Comparison of ENCODE assay signal across 10 cellular contexts in genomic region chr1:148315081-148315811, GRCh38.
DNase-seq lines count a peak whose midpoint lies in the region; ATAC-seq, FAIRE-seq and TF ChIP-seq lines count a peak whose summit lies in the region.
"Had no signal": no experiment of that assay in that cellular context is flagged by ENCODE, and none has a peak within 500 bp of the region (broad histone marks: within the 10 kb centered on the region; RNA-seq: fewer than 3 reads in every experiment).

No MANE protein-coding gene starts in this region.

- dilution Hi-C loops in keratinocyte (cut with MboI; ENCODE audit: extremely low pct_ligation_motif_present, low sequenced_read_pairs) = no loop called here

- in situ Hi-C loops in transverse colon (cut with MboI; ENCODE audit: low pct_ligation_motif_present in 1 of 4, low pct_unique_long_range_greater_than_20kb in 1 of 4, low sequenced_read_pairs in 3 of 4) = no loop called here

- DNase-seq in HT1080 (ENCODE audit: low read depth) = peak; percentile 85
- DNase-seq in keratinocyte (ENCODE audit: low read depth, low spot score) = no peak
- no peak for DNase-seq in transverse colon
- DNase-seq in hippocampal formation (lab: John Stamatoyannopoulos, UW) = no peak
- no peak for DNase-seq in kidney

- H3K27me3 ChIP-seq in keratinocyte (ENCODE audit: control insufficient read depth, extremely low read depth, insufficient read depth, low read length) (peaks cover 33% of the 10 kb centered on the region), transverse colon (peaks cover 60% of the 10 kb centered on the region)

- H4K20me1 ChIP-seq in keratinocyte (ENCODE audit: control insufficient read depth, extremely low read depth, insufficient read depth, low read length) = no peaks in the 10 kb centered on the region

- peak; percentile 51 for FAIRE-seq in keratinocyte (lab: Jason Lieb, UNC)
- FAIRE-seq in kidney (lab: Jason Lieb, UNC) = no peak
- FAIRE-seq: frontal cortex had no signal

- no peak overlapping the region for H3K4me3 ChIP-seq in keratinocyte (ENCODE audit: control insufficient read depth in 2 of 3, extremely low read depth in 1 of 3, insufficient read depth in 2 of 3, low read depth in 1 of 3, low read length in 3 of 3)
- no peak overlapping the region for H3K4me3 ChIP-seq in transverse colon
- no peak overlapping the region for H3K4me3 ChIP-seq in kidney (ENCODE audit: low read length in 2 of 2)

- 70 to 73% methylated on average over 2 to 6 of the region's 6 CpGs for WGBS in transverse colon (ENCODE audit: low coverage in 1 of 2), 2 donors

- ATAC-seq in GM18519 (IDR thresholded peaks at IDR 0.05; ENCODE audit: low FRiP score, unreplicated experiment) (peak; percentile 59), GM21717 (IDR thresholded peaks at IDR 0.05; ENCODE audit: unreplicated experiment) (peak; percentile 70), HG02840 (IDR thresholded peaks at IDR 0.05; ENCODE audit: low FRiP score, unreplicated experiment) (no peak)

- no peak for TF ChIP-seq CTCF in keratinocyte (optimal IDR thresholded peaks at IDR 0.05 in 1 of 3, IDR thresholded peaks at IDR 0.05 in 1 of 3, conservative IDR thresholded peaks at IDR 0.05 in 1 of 3; ENCODE audit: extremely low read depth in 1 of 3, insufficient read depth in 2 of 3, low read length in 3 of 3)
- no peak for TF ChIP-seq CTCF in transverse colon (IDR thresholded peaks at IDR 0.05)
- TF ChIP-seq CTCF in kidney (IDR thresholded peaks at IDR 0.05; ENCODE audit: borderline replicate concordance, extremely low read depth, insufficient read depth) = no peak

- no peak for TF ChIP-seq POLR2A in transverse colon (IDR thresholded peaks at IDR 0.05)

- no peak overlapping the region for H2AFZ ChIP-seq in keratinocyte (ENCODE audit: control insufficient read depth, low read length)

- intact Hi-C loops in transverse colon (cut with DNase I; ENCODE audit: low total_unique reads) = no loop called here
- intact Hi-C loops in kidney (cut with DNase I) = no loop called here

- no peaks in the 10 kb centered on the region for H3K9me1 ChIP-seq in keratinocyte (ENCODE audit: control insufficient read depth, extremely low read depth, insufficient read depth, low read length)

- H3K27ac ChIP-seq in keratinocyte (ENCODE audit: control insufficient read depth, insufficient read depth, low read length) = no peak overlapping the region
- no peak overlapping the region for H3K27ac ChIP-seq in transverse colon
- H3K27ac ChIP-seq in kidney (ENCODE audit: low read depth in 2 of 2, low read length in 2 of 2) = no peak overlapping the region
- H3K27ac ChIP-seq: KMS-11 had no signal

- TF ChIP-seq EP300 in transverse colon (IDR thresholded peaks at IDR 0.05; ENCODE audit: low read depth) = no peak

- H3K79me2 ChIP-seq in keratinocyte (ENCODE audit: control insufficient read depth, insufficient read depth, low read length) = no peaks in the 10 kb centered on the region

- H3K36me3 ChIP-seq in keratinocyte (ENCODE audit: control insufficient read depth in 2 of 2, extremely low read depth in 1 of 2, insufficient read depth in 2 of 2, low read length in 2 of 2) = no peaks in the 10 kb centered on the region
- H3K36me3 ChIP-seq in transverse colon = no peaks in the 10 kb centered on the region
- no peaks in the 10 kb centered on the region for H3K36me3 ChIP-seq in kidney (ENCODE audit: control insufficient read depth in 1 of 2, insufficient read depth in 2 of 2, low read length in 2 of 2)

- H3K4me2 ChIP-seq in keratinocyte (ENCODE audit: control insufficient read depth, extremely low read depth, insufficient read depth, low read depth, low read length) = no peak overlapping the region
- H3K4me2 ChIP-seq: KMS-11 had no signal

- H3K4me1 ChIP-seq in keratinocyte (ENCODE audit: control insufficient read depth, extremely low read depth, insufficient read depth, low read length) = no peaks in the 10 kb centered on the region
- peaks cover 0 to 9% (median 0%) of the 10 kb centered on the region in 4 donors for H3K4me1 ChIP-seq in transverse colon
- H3K4me1 ChIP-seq in kidney (ENCODE audit: control insufficient read depth in 1 of 2, insufficient read depth in 1 of 2, low read depth in 1 of 2, low read length in 2 of 2) = no peaks in the 10 kb centered on the region

- H3K9ac ChIP-seq in keratinocyte (ENCODE audit: control insufficient read depth, extremely low read depth, insufficient read depth, low read length) (no peak overlapping the region), kidney (ENCODE audit: low read length in 2 of 2) (no peak overlapping the region)
- H3K9ac ChIP-seq: KMS-11 had no signal

- H3K9me3 ChIP-seq in keratinocyte (ENCODE audit: control insufficient read depth, low read depth, low read length) (no peaks in the 10 kb centered on the region), transverse colon (no peaks in the 10 kb centered on the region), kidney (ENCODE audit: control insufficient read depth in 1 of 2, low read length in 2 of 2) (peaks cover 0 to 2% of the 10 kb centered on the region in 2 donors)
